9 cellular contexts compared by ENCODE assay signal in the genomic region with DNA sequence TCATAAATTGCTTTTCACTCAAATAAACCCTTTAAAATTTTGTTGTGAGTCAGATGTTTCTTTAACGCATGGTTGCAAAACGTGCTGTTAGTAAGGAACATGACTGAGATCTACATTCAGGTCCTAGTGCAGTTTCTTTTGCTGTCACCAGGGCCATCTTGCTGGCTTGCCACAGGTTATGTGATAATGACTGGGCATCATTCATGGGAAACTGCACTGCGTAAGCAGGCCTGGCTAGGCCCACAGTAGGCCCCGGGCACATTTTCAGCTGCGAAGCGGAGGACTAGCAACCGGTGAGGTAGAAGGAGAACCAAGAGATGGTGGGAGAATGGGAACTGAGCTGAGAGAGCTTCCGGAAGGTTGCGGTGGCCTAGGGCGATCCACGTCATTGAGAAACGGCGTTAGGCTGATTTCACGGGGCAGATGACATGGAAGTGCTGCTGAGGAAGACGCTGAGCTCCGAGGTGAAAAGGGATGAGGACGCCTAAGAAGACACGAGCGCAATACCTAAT. TPM values are rescaled to one million over a fixed set of nuclear protein-coding genes. Genes with fewer than 3 reads are reported as not detected.
DNase-seq lines count a peak whose midpoint lies in the region; ATAC-seq and TF ChIP-seq lines count a peak whose summit lies in the region.
"Had no signal": no experiment of that assay in that cellular context is flagged by ENCODE, and none has a peak within 500 bp of the region (broad histone marks: within the 10 kb centered on the region; RNA-seq: fewer than 3 reads in every experiment).

No MANE protein-coding gene starts in this region.

- peak overlapping the region; percentile 94 to 98 (median 96) for H3K27ac ChIP-seq in upper lobe of left lung

- H3K4me1 ChIP-seq in upper lobe of left lung = peaks cover 46 to 72% (median 60%) of the 10 kb centered on the region in 4 donors

- H3K4me3 ChIP-seq in upper lobe of left lung = no peak overlapping the region
- H3K4me3 ChIP-seq: body of pancreas had no signal

- H3K9me3 ChIP-seq in upper lobe of left lung = no peaks in the 10 kb centered on the region
- H3K9me3 ChIP-seq: body of pancreas had no signal

- no peak for TF ChIP-seq EP300 in upper lobe of left lung (IDR thresholded peaks at IDR 0.05)

- ATAC-seq in upper lobe of left lung (ENCODE audit: low FRiP score in 2 of 2) = peak in 1 of 2 donors; percentile 0
- ATAC-seq: body of pancreas had no signal

- TF ChIP-seq CTCF in upper lobe of left lung (IDR thresholded peaks at IDR 0.05) = peak in 3 of 6 experiments; percentile 24 to 44 (median 29)

- 74 to 87% methylated on average over 19 of the region's 19 CpGs for WGBS in upper lobe of left lung, 2 donors

- DNase-seq in stimulated activated CD4-positive, alpha-beta T cell treated with anti-CD3 and anti-CD28 coated beads, Interleukin-15, amount 100 ng/mL, for 24 hours = peak; percentile 64
- no peak for DNase-seq in stimulated activated CD4-positive, alpha-beta T cell treated with anti-CD3 and anti-CD28 coated beads, Interleukin-4, amount 100 ng/mL, for 4 hours
- DNase-seq in RPMI7951 (ENCODE audit: low read depth) (peak; percentile 92), fibroblast of gingiva (ENCODE audit: low read depth) (peak; percentile 40), upper lobe of left lung (peak in 1 of 2 donors; percentile 66), putamen (ENCODE audit: low spot score) (no peak), NCI-H1417 treated with DMSO at 0.1 percent for 48 hours (lab: John Stamatoyannopoulos, UW) (no peak), NCI-H1694 (lab: John Stamatoyannopoulos, UW) (no peak)

- peak in 1 of 4 donors; percentile 72 for TF ChIP-seq POLR2A in upper lobe of left lung (IDR thresholded peaks at IDR 0.05)

- no peaks in the 10 kb centered on the region for H3K36me3 ChIP-seq in upper lobe of left lung

- peaks cover 0 to 15% (median 3%) of the 10 kb centered on the region in 4 donors for H3K27me3 ChIP-seq in upper lobe of left lung

RNA-seq across cellular contexts. Expression of gene KLHDC7B, which starts 3.2 kb away (rescaled TPM):
- not detected in 2 replicates for total RNA-seq in RPMI7951 (2014; rRNA removed; shearing (Covaris generic))
- 1 to 10 TPM in 2 of 6 donors, under 1 TPM in 2, not detected in 2; 0.39 to 1.5 (median 0.81) TPM for total RNA-seq in upper lobe of left lung
- total RNA-seq: body of pancreas had no signal

RNA-seq across cellular contexts. Expression of gene TYMP, which starts 12.7 kb away (rescaled TPM):
- total RNA-seq in RPMI7951 (2014; rRNA removed; shearing (Covaris generic)) = 16.5 and 27.5 TPM in 2 replicates
- total RNA-seq in upper lobe of left lung = 100 to 1,000 TPM; 162 to 346 (median 248) TPM

RNA-seq across cellular contexts. Expression of gene SCO2, which starts 17.1 kb away (rescaled TPM):
- total RNA-seq in RPMI7951 (2014; rRNA removed; shearing (Covaris generic)) = 5.0 and 9.2 TPM in 2 replicates
- 10 to 100 TPM in 2 of 6 donors, 1 to 10 TPM in 3, not detected in 1; 1.7 to 14.0 (median 9.2) TPM for total RNA-seq in upper lobe of left lung

RNA-seq across cellular contexts. Expression of gene SYCE3, which starts 20.2 kb away (rescaled TPM):
- not detected in 2 replicates for total RNA-seq in RPMI7951 (2014; rRNA removed; shearing (Covaris generic))
- total RNA-seq in upper lobe of left lung = 1 to 10 TPM in 1 of 6 donors, not detected in 5; 3.4 TPM
- total RNA-seq: body of pancreas had no signal

RNA-seq across cellular contexts. Expression of gene NCAPH2, which starts 34.4 kb away (rescaled TPM):
- total RNA-seq in RPMI7951 (2014; rRNA removed; shearing (Covaris generic)) = 53.3 and 61.6 TPM in 2 replicates
- total RNA-seq in upper lobe of left lung = 100 to 1,000 TPM in 1 of 6 donors, 10 to 100 TPM in 5; 55.4 to 104 (median 62.2) TPM

Comparison
In these comparisons a context has a peak if more than half of its experiments do, and no peak if none do; other contexts are left out.
1. DNase-seq: peak in stimulated activated CD4-positive, alpha-beta T cell treated with anti-CD3 and anti-CD28 coated beads, Interleukin-15, amount 100 ng/mL, for 24 hours (single experiment), RPMI7951 (single experiment) and fibroblast of gingiva (single experiment); none in stimulated activated CD4-positive, alpha-beta T cell treated with anti-CD3 and anti-CD28 coated beads, Interleukin-4, amount 100 ng/mL, for 4 hours (0 of 2), putamen (single experiment), NCI-H1417 treated with DMSO at 0.1 percent for 48 hours (single experiment) and NCI-H1694 (single experiment).